In the genomic region with DNA sequence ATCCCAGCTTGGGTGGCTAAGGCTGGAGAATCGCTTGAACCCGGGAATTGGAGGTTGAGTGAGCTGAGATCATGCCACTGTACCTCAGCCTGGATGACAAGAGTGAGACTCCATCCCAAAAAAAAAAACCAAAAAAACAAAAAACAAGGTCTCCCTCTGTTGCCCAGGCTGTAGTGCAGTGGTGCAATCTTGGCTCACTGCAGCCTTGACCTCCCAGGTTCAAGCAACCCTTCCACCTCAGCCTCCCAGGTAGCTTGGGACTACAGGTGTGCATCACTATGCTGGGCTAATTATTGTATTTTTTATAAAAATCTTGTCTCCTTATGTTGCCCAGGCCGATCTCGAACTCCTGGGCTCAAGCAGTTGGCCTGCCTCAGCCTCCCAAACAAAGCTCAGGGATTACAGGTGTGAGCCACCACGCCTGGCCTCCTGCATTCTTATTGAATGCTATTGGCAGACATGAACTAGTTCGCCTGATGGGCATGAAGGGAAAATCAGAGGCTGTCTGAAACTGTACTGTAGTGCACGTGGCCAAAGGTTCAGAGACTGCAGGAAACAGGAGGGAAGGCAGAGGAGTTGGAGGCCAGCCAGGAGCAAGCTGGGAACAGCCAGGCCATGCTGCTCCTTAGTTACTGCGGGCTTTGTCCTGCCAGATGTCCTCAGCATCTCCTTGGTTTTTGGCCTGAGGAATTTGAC, we compare ENCODE assay signal across 12 cellular contexts. TPM values are rescaled to one million over a fixed set of nuclear protein-coding genes. Genes with fewer than 3 reads are reported as not detected.
DNase-seq lines count a peak whose midpoint lies in the region; ATAC-seq, FAIRE-seq and TF ChIP-seq lines count a peak whose summit lies in the region.
"Had no signal": no experiment of that assay in that cellular context is flagged by ENCODE, and none has a peak within 500 bp of the region (broad histone marks: within the 10 kb centered on the region; RNA-seq: fewer than 3 reads in every experiment).

No MANE protein-coding gene starts in this region.

- no peak overlapping the region for H3K4me3 Mint-ChIP-seq in glutamatergic neuron (ENCODE audit: unreplicated experiment)

- no peak overlapping the region for H3K27ac Mint-ChIP-seq in glutamatergic neuron (ENCODE audit: unreplicated experiment)

- DNase-seq in NCI-H82 (lab: John Stamatoyannopoulos, UW) = peak; percentile 23
- DNase-seq in NCI-H82 treated with DMSO at 0.1 percent for 48 hours (lab: John Stamatoyannopoulos, UW; ENCODE audit: unreplicated experiment) = no peak
- DNase-seq in head of caudate nucleus = peak in 35 of 42 donors; percentile 13 to 64 (median 35)
- peak; percentile 32 for DNase-seq in stomach
- DNase-seq in GM12891 (ENCODE audit: insufficient read length, low spot score) = no peak
- DNase-seq in glutamatergic neuron = no peak
- DNase-seq: foreskin keratinocyte had no signal

- no peak overlapping the region for H3K4me3 ChIP-seq in stomach
- H3K4me3 ChIP-seq: A549, body of pancreas had no signal

- peaks cover 5% of the 10 kb centered on the region for H3K36me3 Mint-ChIP-seq in glutamatergic neuron (ENCODE audit: unreplicated experiment)

- no peaks in the 10 kb centered on the region for H3K27me3 Mint-ChIP-seq in glutamatergic neuron (ENCODE audit: unreplicated experiment)

- H3K9me3 ChIP-seq in stomach = no peaks in the 10 kb centered on the region
- H3K9me3 ChIP-seq: A549, body of pancreas had no signal

- no peaks in the 10 kb centered on the region for H3K27me3 ChIP-seq in stomach
- H3K27me3 ChIP-seq: body of pancreas, foreskin keratinocyte had no signal

- 68 to 77% (median 72%) methylated on average over 8 of the region's 8 CpGs for WGBS in stomach, 5 donors

- intact Hi-C loops in head of caudate nucleus (cut with DNase I) = no loop called here
- intact Hi-C loops in stomach (cut with DNase I; ENCODE audit: low total_unique reads) = no loop called here

- no peaks in the 10 kb centered on the region for H3K4me1 ChIP-seq in stomach
- H3K4me1 ChIP-seq: A549, body of pancreas, foreskin keratinocyte had no signal

- no peaks in the 10 kb centered on the region for H3K4me1 Mint-ChIP-seq in glutamatergic neuron (ENCODE audit: low read depth, unreplicated experiment)

- TF ChIP-seq POLR2A in stomach (IDR thresholded peaks at IDR 0.05) = no peak
- no peak for TF ChIP-seq POLR2A in GM12891 (IDR thresholded peaks at IDR 0.05; ENCODE audit: low read depth, low read length)

- H3K27ac ChIP-seq in VCaP (peak overlapping the region; percentile 35; the same call in 1 of the 2 replicates), stomach (no peak overlapping the region)
- H3K27ac ChIP-seq: A549, body of pancreas, foreskin keratinocyte had no signal

- no peak for FAIRE-seq in GM12891 (lab: Jason Lieb, UNC)
- FAIRE-seq: A549 had no signal

- peaks cover 4% of the 10 kb centered on the region for H3K9me3 Mint-ChIP-seq in glutamatergic neuron (ENCODE audit: unreplicated experiment)

- TF ChIP-seq EP300 in stomach (IDR thresholded peaks at IDR 0.05) = no peak

- ATAC-seq in HG03139 (IDR thresholded peaks at IDR 0.05; ENCODE audit: unreplicated experiment) = no peak
- ATAC-seq: body of pancreas, foreskin keratinocyte, HCT116 had no signal

- H3K36me3 ChIP-seq in stomach = no peaks in the 10 kb centered on the region

- no peak for TF ChIP-seq CTCF in VCaP (conservative IDR thresholded peaks at IDR 0.05)
- TF ChIP-seq CTCF in stomach (IDR thresholded peaks at IDR 0.05) = no peak
- no peak for TF ChIP-seq CTCF in glutamatergic neuron (IDR thresholded peaks at IDR 0.05; ENCODE audit: partially characterized antibody, unreplicated experiment)

TF ChIP-seq in GM12891, 5 proteins besides CTCF, POLR2A, EP300 and RAD21:
- TF ChIP-seq SPI1 (IDR thresholded peaks at IDR 0.05; ENCODE audit: low read depth, low read length) (no peak), PAX5 (IDR thresholded peaks at IDR 0.05; ENCODE audit: insufficient read depth, low read length, severe bottlenecking) (no peak), TAF1 (IDR thresholded peaks at IDR 0.05; ENCODE audit: low read depth, low read length) (no peak), POLR2AphosphoS5 (IDR thresholded peaks at IDR 0.05; ENCODE audit: low read depth, low read length) (no peak), POU2F2 (IDR thresholded peaks at IDR 0.05; ENCODE audit: low read depth, low read length) (no peak)

RNA-seq across cellular contexts. Expression of gene ASXL2, which starts 16.0 kb away (rescaled TPM):
- 10 to 100 TPM; 12.7 to 26.5 (median 19.2) TPM for total RNA-seq in stomach
- 1 to 10 TPM; 1.6 to 2.4 (median 1.8) TPM for polyA plus RNA-seq in stomach
- 3.1 TPM for polyA plus RNA-seq in GM12891 (2012; ENCODE audit: low read depth, missing spikeins)
- 19.9 TPM for total RNA-seq in glutamatergic neuron (ENCODE audit: unreplicated experiment)

Comparison
In these comparisons a context has a peak if more than half of its experiments do, and no peak if none do; other contexts are left out.
1. DNase-seq: peak in NCI-H82 (single experiment), head of caudate nucleus (35 of 42) and stomach (single experiment); none in NCI-H82 treated with DMSO at 0.1 percent for 48 hours (single experiment), GM12891 (single experiment) and glutamatergic neuron (single experiment).